Comparison of ENCODE assay signal across 8 cellular contexts in the genomic region with DNA sequence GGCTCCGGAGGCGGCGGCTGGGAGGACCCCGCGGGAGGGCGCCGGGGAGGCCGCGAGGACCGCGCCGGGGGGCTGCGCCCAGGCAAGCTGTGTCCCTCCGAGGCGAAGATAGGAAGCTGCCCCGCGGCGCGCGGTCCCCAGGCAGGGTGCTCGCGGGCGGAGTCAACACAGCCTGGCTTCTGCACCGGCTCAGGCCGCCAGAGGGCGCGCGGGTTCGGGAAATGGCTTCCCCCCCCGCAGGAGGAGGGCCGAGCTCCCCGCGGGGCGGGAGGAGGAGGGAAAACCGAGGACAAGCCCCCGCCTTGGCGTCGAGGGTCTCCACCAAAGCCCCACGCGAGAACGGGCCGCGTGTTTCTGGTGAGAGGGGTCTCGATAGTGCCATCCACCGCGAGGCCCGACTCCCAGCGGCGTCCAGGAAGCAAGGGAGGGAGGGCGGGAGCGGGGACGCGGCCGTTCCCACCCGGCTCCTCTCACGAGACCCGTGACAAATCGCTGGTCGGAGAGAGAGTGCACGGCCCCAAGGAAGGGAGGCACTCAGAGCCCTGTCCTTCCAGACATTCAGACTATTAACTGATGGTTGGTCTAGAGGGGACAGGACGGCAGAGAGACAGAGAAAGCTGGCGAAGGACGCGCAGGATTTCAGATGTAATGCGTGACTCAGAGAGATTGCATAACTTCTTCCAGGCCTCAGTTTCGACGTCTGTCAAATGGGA.
DNase-seq lines count a peak whose midpoint lies in the region; ATAC-seq and TF ChIP-seq lines count a peak whose summit lies in the region.

No MANE protein-coding gene starts in this region.

- H3K9ac ChIP-seq in mucosa of rectum (ENCODE audit: low read depth in 1 of 2, low read length in 2 of 2) = peak overlapping the region; percentile 0 to 48

- peaks cover 0 to 8% (median 5%) of the 10 kb centered on the region in 4 donors for H3K4me1 Mint-ChIP-seq in CD4-positive, alpha-beta memory T cell

- peak overlapping the region in 4 of 7 donors; percentile 8 to 71 (median 42) for H3K27ac Mint-ChIP-seq in CD4-positive, alpha-beta memory T cell

- POLR2A ChIA-PET in CD4-positive, alpha-beta memory T cell (lab: Charles Lee; ENCODE audit: partially characterized antibody) = interaction anchor here (0.7 to 1.9 kb wide), 8 partner anchors 63 to 1127 kb away, joined by 3 to 16 read pairs (median 5); partner anchors contain the start of genes DNAJA2, ITFG1, NETO2 and PHKB

- intact Hi-C loops in CD4-positive, alpha-beta memory T cell (cut with micrococcal nuclease) = loop anchor here (1.0 kb wide), 5 partner anchors 65 to 1127 kb away; partner anchors contain the start of gene DNAJA2

- H3K9me3 Mint-ChIP-seq in CD4-positive, alpha-beta memory T cell = no peaks in the 10 kb centered on the region

- H3K36me3 ChIP-seq in CD4-positive, alpha-beta memory T cell (ENCODE audit: insufficient read depth, low read length) = no peaks in the 10 kb centered on the region
- H3K36me3 ChIP-seq in mucosa of rectum (ENCODE audit: control insufficient read depth in 2 of 2, insufficient read depth in 2 of 2, low read length in 2 of 2) = no peaks in the 10 kb centered on the region

- no peaks in the 10 kb centered on the region for H3K27me3 Mint-ChIP-seq in CD4-positive, alpha-beta memory T cell

- peak overlapping the region; percentile 68 to 85 (median 80) for H3K4me3 Mint-ChIP-seq in CD4-positive, alpha-beta memory T cell

- peak overlapping the region; percentile 61 to 67 for H3K4me3 ChIP-seq in CD4-positive, alpha-beta memory T cell (ENCODE audit: low read length in 2 of 2)
- H3K4me3 ChIP-seq in epithelial cell of esophagus (ENCODE audit: low read length) (peak overlapping the region; percentile 53), mucosa of rectum (ENCODE audit: low read length in 2 of 2) (peak overlapping the region; percentile 68 to 75)

- no peaks in the 10 kb centered on the region for H3K36me3 Mint-ChIP-seq in CD4-positive, alpha-beta memory T cell

- ATAC-seq in HG03439 (IDR thresholded peaks at IDR 0.05; ENCODE audit: unreplicated experiment) = peak; percentile 87

- H3K27ac ChIP-seq in CD4-positive, alpha-beta memory T cell (ENCODE audit: low read depth, low read length) = peak overlapping the region; percentile 45
- H3K27ac ChIP-seq in mucosa of rectum (ENCODE audit: low read depth in 2 of 2, low read length in 2 of 2) = no peak overlapping the region

- CTCF ChIA-PET in CD4-positive, alpha-beta memory T cell (lab: Charles Lee; ENCODE audit: partially characterized antibody) = interaction anchor here (0.5 to 4.4 kb wide), 31 partner anchors 9 to 1210 kb away, joined by 3 to 39 read pairs (median 4); partner anchors contain the start of genes ABCC11, ABCC12, DNAJA2 and NETO2

- peak; percentile 77 for TF ChIP-seq CTCF in epithelial cell of esophagus (IDR thresholded peaks at IDR 0.05; ENCODE audit: insufficient read depth, low read depth, low read length, missing control alignments)

- no peaks in the 10 kb centered on the region for H3K4me1 ChIP-seq in CD4-positive, alpha-beta memory T cell (ENCODE audit: insufficient read depth, low read length)
- H3K4me1 ChIP-seq in mucosa of rectum (ENCODE audit: control insufficient read depth in 2 of 2, insufficient read depth in 2 of 2, low read length in 2 of 2) = peaks cover 0 to 3% of the 10 kb centered on the region in 2 donors

- no peaks in the 10 kb centered on the region for H3K9me3 ChIP-seq in CD4-positive, alpha-beta memory T cell (ENCODE audit: control insufficient read depth in 1 of 2, low read length in 2 of 2)
- no peaks in the 10 kb centered on the region for H3K9me3 ChIP-seq in mucosa of rectum (ENCODE audit: control insufficient read depth in 2 of 2, low read length in 2 of 2)

- DNase-seq in CD4-positive, alpha-beta memory T cell = peak; percentile 81 to 89 (median 85)
- DNase-seq in GM19240 (ENCODE audit: insufficient read length, low spot score) (peak; percentile 88), epithelial cell of esophagus (ENCODE audit: low read depth) (peak; percentile 74)
- DNase-seq in NK-92 treated with Interleukin-12 subunit alpha and Interleukin-12 subunit beta, amount 100 ng/mL, for 24 hours (lab: John Stamatoyannopoulos, UW) = peak; percentile 20
- peak; percentile 70 for DNase-seq in activated CD8-positive, alpha-beta memory T cell treated with anti-CD3 and anti-CD28 coated beads, Interleukin-2, amount 50 U/mL, for 24 hours (ENCODE audit: extremely low read depth)
- peak; percentile 88 for DNase-seq in stimulated activated CD8-positive, alpha-beta memory T cell treated with anti-CD3 and anti-CD28 coated beads, Interleukin-4, amount 100 ng/mL, for 24 hours (ENCODE audit: low read depth)

- no peaks in the 10 kb centered on the region for H3K27me3 ChIP-seq in CD4-positive, alpha-beta memory T cell (ENCODE audit: insufficient read depth, low read length)
- H3K27me3 ChIP-seq in mucosa of rectum (ENCODE audit: control insufficient read depth in 2 of 2, insufficient read depth in 2 of 2, low read length in 2 of 2) = no peaks in the 10 kb centered on the region

Comparison
In these comparisons a context has a peak if more than half of its experiments do, and no peak if none do; other contexts are left out.
1. DNase-seq: peak in every context shown above with its lines; median percentile 88 in GM19240; 88 in stimulated activated CD8-positive, alpha-beta memory T cell treated with anti-CD3 and anti-CD28 coated beads, Interleukin-4, amount 100 ng/mL, for 24 hours; 85 in CD4-positive, alpha-beta memory T cell; 74 in epithelial cell of esophagus; 70 in activated CD8-positive, alpha-beta memory T cell treated with anti-CD3 and anti-CD28 coated beads, Interleukin-2, amount 50 U/mL, for 24 hours; 20 in NK-92 treated with Interleukin-12 subunit alpha and Interleukin-12 subunit beta, amount 100 ng/mL, for 24 hours.